Comparison of ENCODE assay signal across 14 cellular contexts in genomic region chr2:26609839-26610277, GRCh38. TPM values are rescaled to one million over a fixed set of nuclear protein-coding genes. Genes with fewer than 3 reads are reported as not detected.
A peak's percentile ranks its signal among the peaks of the same experiment; 100 is the strongest.
DNase-seq lines count a peak whose midpoint lies in the region; ATAC-seq and TF ChIP-seq lines count a peak whose summit lies in the region.
"Had no signal": no experiment of that assay in that cellular context is flagged by ENCODE, and none has a peak within 500 bp of the region (broad histone marks: within the 10 kb centered on the region; RNA-seq: fewer than 3 reads in every experiment).

No MANE protein-coding gene starts in this region.

- peak; percentile 49 for DNase-seq in activated naive CD4-positive, alpha-beta T cell treated with anti-CD3 and anti-CD28 coated beads for 36 hours
- no peak for DNase-seq in activated naive CD4-positive, alpha-beta T cell treated with Interleukin-2 at 50 U/mL for 16 hours
- DNase-seq in T-cell: peak in 20 of 34 experiments; percentile 6 to 52 (median 18)
- DNase-seq in mesenchymal stem cell: peak; percentile 53
- DNase-seq in thyroid gland: peak; percentile 65 to 73
- no peak for DNase-seq in activated T-helper 1 cell treated with anti-CD3 and anti-CD28 coated beads, Interleukin-12 subunit alpha, Interleukin-12 subunit beta, Interleukin-2, Interleukin-4 antibody, amounts not matched to agents 30 ng/mL and 10 ng/mL and 1 ng/mL, durations not matched to agents 14 hours and 24 hours and 36 hours (ENCODE audit: low spot score)
- no peak for DNase-seq in SKM-1 treated with dmso at 0.1 percent for 144 hours (lab: John Stamatoyannopoulos, UW; ENCODE audit: unreplicated experiment)
- no peak for DNase-seq in NCI-H446 treated with DMSO at 0.1 percent for 48 hours (lab: John Stamatoyannopoulos, UW)
- DNase-seq: BE2C; hippocampal formation; NCI-H524 treated with DMSO at 0.1 percent for 48 hours; SIG-M5; stimulated activated naive CD4-positive, alpha-beta T cell treated with Interleukin-2 at 50 U/mL for 16 hours had no signal

- H2AFZ ChIP-seq in mesenchymal stem cell (ENCODE audit: low read depth, low read length): peak overlapping the region; percentile 39

- POLR2A ChIA-PET in T-cell (lab: Charles Lee): no interaction called here

- no peak overlapping the region for H3K4me3 Mint-ChIP-seq in activated naive CD4-positive, alpha-beta T cell treated with anti-CD3 and anti-CD28 coated beads for 36 hours
- H3K4me3 Mint-ChIP-seq in T-cell: peak overlapping the region; percentile 36 to 60 (median 47)
- H3K4me3 Mint-ChIP-seq in activated T-helper 1 cell treated with anti-CD3 and anti-CD28 coated beads, Interleukin-12 subunit alpha, Interleukin-12 subunit beta, Interleukin-2, Interleukin-4 antibody, amounts not matched to agents 30 ng/mL and 10 ng/mL and 1 ng/mL, durations not matched to agents 14 hours and 24 hours and 36 hours: no peak overlapping the region

- peak; percentile 66 to 89 (median 80) for ATAC-seq in T-cell (replicated peaks in 1 of 4)

- H3K9me3 Mint-ChIP-seq in activated naive CD4-positive, alpha-beta T cell treated with anti-CD3 and anti-CD28 coated beads for 36 hours: no peaks in the 10 kb centered on the region
- no peaks in the 10 kb centered on the region for H3K9me3 Mint-ChIP-seq in T-cell
- no peaks in the 10 kb centered on the region for H3K9me3 Mint-ChIP-seq in activated T-helper 1 cell treated with anti-CD3 and anti-CD28 coated beads, Interleukin-12 subunit alpha, Interleukin-12 subunit beta, Interleukin-2, Interleukin-4 antibody, amounts not matched to agents 30 ng/mL and 10 ng/mL and 1 ng/mL, durations not matched to agents 14 hours and 24 hours and 36 hours

- H2BK15ac ChIP-seq in mesenchymal stem cell (ENCODE audit: low read depth, poor library complexity, severe bottlenecking): no peak overlapping the region

- H3K9me3 ChIP-seq in mesenchymal stem cell (ENCODE audit: control insufficient read depth, low read length) (no peaks in the 10 kb centered on the region), thyroid gland (no peaks in the 10 kb centered on the region)
- H3K9me3 ChIP-seq: BE2C had no signal

- H3K27ac ChIP-seq in mesenchymal stem cell (ENCODE audit: low read length, poor library complexity, severe bottlenecking) (no peak overlapping the region), thyroid gland (peak overlapping the region; percentile 19 to 74 (median 74))

- no peak overlapping the region for H2AK5ac ChIP-seq in mesenchymal stem cell (ENCODE audit: low read length, severe bottlenecking)

- H3K36me3 Mint-ChIP-seq in activated naive CD4-positive, alpha-beta T cell treated with anti-CD3 and anti-CD28 coated beads for 36 hours (ENCODE audit: low read depth): no peaks in the 10 kb centered on the region
- H3K36me3 Mint-ChIP-seq in T-cell: no peaks in the 10 kb centered on the region
- no peaks in the 10 kb centered on the region for H3K36me3 Mint-ChIP-seq in activated T-helper 1 cell treated with anti-CD3 and anti-CD28 coated beads, Interleukin-12 subunit alpha, Interleukin-12 subunit beta, Interleukin-2, Interleukin-4 antibody, amounts not matched to agents 30 ng/mL and 10 ng/mL and 1 ng/mL, durations not matched to agents 14 hours and 24 hours and 36 hours (ENCODE audit: low read depth)

- H2BK120ac ChIP-seq in mesenchymal stem cell (ENCODE audit: low read depth, low read length): no peak overlapping the region

- H3K14ac ChIP-seq in mesenchymal stem cell (ENCODE audit: low read length in 2 of 2): peak overlapping the region in 1 of 2 experiments; percentile 58

- WGBS in mesenchymal stem cell: 17% methylated on average over 10 of the region's 10 CpGs
- WGBS in thyroid gland, 2 donors: 41 to 57% methylated on average over 10 of the region's 10 CpGs

- H3K4me1 Mint-ChIP-seq in activated naive CD4-positive, alpha-beta T cell treated with anti-CD3 and anti-CD28 coated beads for 36 hours (ENCODE audit: low read depth): peaks cover 20% of the 10 kb centered on the region
- peaks cover 23 to 29% (median 24%) of the 10 kb centered on the region in 3 donors for H3K4me1 Mint-ChIP-seq in T-cell
- H3K4me1 Mint-ChIP-seq in activated T-helper 1 cell treated with anti-CD3 and anti-CD28 coated beads, Interleukin-12 subunit alpha, Interleukin-12 subunit beta, Interleukin-2, Interleukin-4 antibody, amounts not matched to agents 30 ng/mL and 10 ng/mL and 1 ng/mL, durations not matched to agents 14 hours and 24 hours and 36 hours (ENCODE audit: low read depth): no peaks in the 10 kb centered on the region

- H3K27me3 ChIP-seq in mesenchymal stem cell (ENCODE audit: control insufficient read depth in 1 of 2, insufficient read depth in 1 of 2, low read length in 2 of 2) (peaks cover 21 to 83% of the 10 kb centered on the region in 2 experiments), thyroid gland (no peaks in the 10 kb centered on the region)
- H3K27me3 ChIP-seq: BE2C had no signal

- H3K4me1 ChIP-seq in mesenchymal stem cell (ENCODE audit: control insufficient read depth, insufficient read depth, low read depth, low read length) (peaks cover 5% of the 10 kb centered on the region), thyroid gland (peaks cover 44 to 64% of the 10 kb centered on the region in 2 donors)

- peaks cover 3% of the 10 kb centered on the region for H3K27me3 Mint-ChIP-seq in activated naive CD4-positive, alpha-beta T cell treated with anti-CD3 and anti-CD28 coated beads for 36 hours (ENCODE audit: low read depth)
- H3K27me3 Mint-ChIP-seq in T-cell: peaks cover 3 to 9% of the 10 kb centered on the region in 2 donors
- peaks cover 8% of the 10 kb centered on the region for H3K27me3 Mint-ChIP-seq in activated T-helper 1 cell treated with anti-CD3 and anti-CD28 coated beads, Interleukin-12 subunit alpha, Interleukin-12 subunit beta, Interleukin-2, Interleukin-4 antibody, amounts not matched to agents 30 ng/mL and 10 ng/mL and 1 ng/mL, durations not matched to agents 14 hours and 24 hours and 36 hours (ENCODE audit: insufficient read depth)

- H3K4me2 ChIP-seq in mesenchymal stem cell (ENCODE audit: low read length, poor library complexity, severe bottlenecking): no peak overlapping the region

- H4K8ac ChIP-seq in mesenchymal stem cell (ENCODE audit: low read length): peak overlapping the region; percentile 73

- H2BK12ac ChIP-seq in mesenchymal stem cell (ENCODE audit: low read length in 2 of 2): peak overlapping the region in 1 of 2 experiments; percentile 80

- no peak overlapping the region for H3K4me3 ChIP-seq in mesenchymal stem cell (ENCODE audit: insufficient read depth in 1 of 2, low read depth in 1 of 2, low read length in 2 of 2)
- no peak overlapping the region for H3K4me3 ChIP-seq in thyroid gland (replicated peaks in 1 of 3)

- H3K4ac ChIP-seq in mesenchymal stem cell (ENCODE audit: low read depth in 1 of 2, low read length in 2 of 2): no peak overlapping the region

- H3K9ac ChIP-seq in mesenchymal stem cell (ENCODE audit: low read length): no peak overlapping the region

- TF ChIP-seq POLR2A in thyroid gland (IDR thresholded peaks at IDR 0.05): peak in 1 of 2 donors; percentile 18

- H2BK5ac ChIP-seq in mesenchymal stem cell (ENCODE audit: low read depth, low read length, poor library complexity, severe bottlenecking): no peak overlapping the region

- no peak for TF ChIP-seq CTCF in thyroid gland (IDR thresholded peaks at IDR 0.05)

- H3K36me3 ChIP-seq in mesenchymal stem cell (ENCODE audit: control insufficient read depth in 1 of 2, insufficient read depth in 2 of 2, low read depth in 1 of 2, low read length in 2 of 2): no peaks in the 10 kb centered on the region
- H3K36me3 ChIP-seq in thyroid gland: no peaks in the 10 kb centered on the region
- H3K36me3 ChIP-seq: BE2C had no signal

- H3K18ac ChIP-seq in mesenchymal stem cell (ENCODE audit: low read depth in 1 of 2, low read length in 2 of 2): peak overlapping the region; percentile 40 to 73

- H3K27ac Mint-ChIP-seq in activated naive CD4-positive, alpha-beta T cell treated with anti-CD3 and anti-CD28 coated beads for 36 hours: peak overlapping the region; percentile 13
- H3K27ac Mint-ChIP-seq in T-cell: peak overlapping the region; percentile 52 to 83
- no peak overlapping the region for H3K27ac Mint-ChIP-seq in activated T-helper 1 cell treated with anti-CD3 and anti-CD28 coated beads, Interleukin-12 subunit alpha, Interleukin-12 subunit beta, Interleukin-2, Interleukin-4 antibody, amounts not matched to agents 30 ng/mL and 10 ng/mL and 1 ng/mL, durations not matched to agents 14 hours and 24 hours and 36 hours

- H3K79me1 ChIP-seq in mesenchymal stem cell (replicated peaks; ENCODE audit: low read length, poor library complexity, severe bottlenecking): no peaks in the 10 kb centered on the region

- no peak overlapping the region for H3K23ac ChIP-seq in mesenchymal stem cell (ENCODE audit: low read length in 2 of 2)

- CTCF ChIA-PET in activated naive CD4-positive, alpha-beta T cell treated with anti-CD3 and anti-CD28 coated beads for 36 hours (lab: Charles Lee): interaction anchor here (0.8 to 1.5 kb wide), 3 partner anchors 29 to 136 kb away, joined by 3 to 4 read pairs (median 4); no protein-coding TSS in a partner anchor
- CTCF ChIA-PET in T-cell (lab: Charles Lee): no interaction called here

- peak overlapping the region; percentile 48 for H4K91ac ChIP-seq in mesenchymal stem cell (ENCODE audit: low read length)

- intact Hi-C loops in activated naive CD4-positive, alpha-beta T cell treated with anti-CD3 and anti-CD28 coated beads for 36 hours (cut with micrococcal nuclease): loop anchor here (10.0 kb wide), 1 partner anchor 335 kb away; no protein-coding TSS in a partner anchor
- intact Hi-C loops in thyroid gland (cut with DNase I): no loop called here
- intact Hi-C loops in activated T-helper 1 cell treated with anti-CD3 and anti-CD28 coated beads, Interleukin-12 subunit alpha, Interleukin-12 subunit beta, Interleukin-2, Interleukin-4 antibody, amounts not matched to agents 30 ng/mL and 10 ng/mL and 1 ng/mL, durations not matched to agents 14 hours and 24 hours and 36 hours (cut with micrococcal nuclease): no loop called here

RNA-seq across cellular contexts. Expression of gene CIB4, which starts 31.3 kb away (rescaled TPM):
- not detected for total RNA-seq in activated naive CD4-positive, alpha-beta T cell treated with anti-CD3 and anti-CD28 coated beads for 36 hours
- not detected for total RNA-seq in T-cell
- 0.08 TPM for polyA plus RNA-seq in mesenchymal stem cell (2013, experiment 1 of 2)
- polyA plus RNA-seq in mesenchymal stem cell (2013, experiment 2 of 2): not detected
- total RNA-seq in thyroid gland: under 1 TPM in 2 of 4 donors, not detected in 2; 0.45 to 0.94 TPM
- not detected in 2 replicates for total RNA-seq in activated T-helper 1 cell treated with anti-CD3 and anti-CD28 coated beads, Interleukin-12 subunit alpha, Interleukin-12 subunit beta, Interleukin-2, Interleukin-4 antibody, amounts not matched to agents 30 ng/mL and 10 ng/mL and 1 ng/mL, durations not matched to agents 14 hours and 24 hours and 36 hours
- total RNA-seq: astrocyte had no signal

Comparison
In these comparisons a context has a peak if more than half of its experiments do, and no peak if none do; other contexts are left out.
1. DNase-seq: peak in activated naive CD4-positive, alpha-beta T cell treated with anti-CD3 and anti-CD28 coated beads for 36 hours (single experiment), T-cell (20 of 34), mesenchymal stem cell (single experiment) and thyroid gland (2 of 2); none in activated naive CD4-positive, alpha-beta T cell treated with Interleukin-2 at 50 U/mL for 16 hours (single experiment), activated T-helper 1 cell treated with anti-CD3 and anti-CD28 coated beads, Interleukin-12 subunit alpha, Interleukin-12 subunit beta, Interleukin-2, Interleukin-4 antibody, amounts not matched to agents 30 ng/mL and 10 ng/mL and 1 ng/mL, durations not matched to agents 14 hours and 24 hours and 36 hours (single experiment), SKM-1 treated with dmso at 0.1 percent for 144 hours (single experiment) and NCI-H446 treated with DMSO at 0.1 percent for 48 hours (single experiment).
2. H3K4me3 Mint-ChIP-seq: peak in T-cell (3 of 3); none in activated naive CD4-positive, alpha-beta T cell treated with anti-CD3 and anti-CD28 coated beads for 36 hours (single experiment) and activated T-helper 1 cell treated with anti-CD3 and anti-CD28 coated beads, Interleukin-12 subunit alpha, Interleukin-12 subunit beta, Interleukin-2, Interleukin-4 antibody, amounts not matched to agents 30 ng/mL and 10 ng/mL and 1 ng/mL, durations not matched to agents 14 hours and 24 hours and 36 hours (single experiment).